8 cellular contexts compared by ENCODE assay signal in genomic region chr2:24926602-24927252, GRCh38. TPM values are rescaled to one million over a fixed set of nuclear protein-coding genes. Genes with fewer than 3 reads are reported as not detected.
DNase-seq lines count a peak whose midpoint lies in the region; ATAC-seq and TF ChIP-seq lines count a peak whose summit lies in the region.

No MANE protein-coding gene starts in this region.

- intact Hi-C loops in right lobe of liver (cut with DNase I) = no loop called here

- ATAC-seq in right lobe of liver = peak; percentile 52 to 69 (median 62)
- ATAC-seq in stimulated activated effector memory CD8-positive, alpha-beta T cell treated with anti-CD3 and anti-CD28 coated beads, Interleukin-12 subunit alpha, Interleukin-12 subunit beta, amount 100 ng/mL, for 72 hours = peak; percentile 76
- ATAC-seq in HG03139 (IDR thresholded peaks at IDR 0.05; ENCODE audit: unreplicated experiment) = no peak

- DNase-seq in NCI-H146 (lab: John Stamatoyannopoulos, UW) (peak; percentile 51), astrocyte of the hippocampus (ENCODE audit: low read depth, low spot score) (peak; percentile 39), right lobe of liver (peak in 1 of 3 donors; percentile 51), activated gamma-delta T cell (lab: John Stamatoyannopoulos, UW) (no peak), islet precursor cell (no peak), NCI-H2171 treated with DMSO at 0.1 percent for 48 hours (lab: John Stamatoyannopoulos, UW) (no peak)
- peak in 1 of 2 donors; percentile 17 for DNase-seq in stimulated activated effector memory CD8-positive, alpha-beta T cell treated with anti-CD3 and anti-CD28 coated beads, Interleukin-12 subunit alpha, Interleukin-12 subunit beta, amount 100 ng/mL, for 72 hours (ENCODE audit: low spot score in 2 of 2)

- no peaks in the 10 kb centered on the region for H3K27me3 ChIP-seq in right lobe of liver

- H3K4me1 ChIP-seq in right lobe of liver = no peaks in the 10 kb centered on the region

- 11% methylated on average over 25 of the region's 33 CpGs for WGBS in right lobe of liver (ENCODE audit: insufficient coverage, low coverage, low lambda C conversion rate, missing lambda C conversion rate)

- no peaks in the 10 kb centered on the region for H3K36me3 Mint-ChIP-seq in stimulated activated effector memory CD8-positive, alpha-beta T cell treated with anti-CD3 and anti-CD28 coated beads, Interleukin-12 subunit alpha, Interleukin-12 subunit beta, amount 100 ng/mL, for 72 hours

- no peak for TF ChIP-seq CTCF in right lobe of liver (IDR thresholded peaks at IDR 0.05)

- no peaks in the 10 kb centered on the region for H3K9me3 Mint-ChIP-seq in stimulated activated effector memory CD8-positive, alpha-beta T cell treated with anti-CD3 and anti-CD28 coated beads, Interleukin-12 subunit alpha, Interleukin-12 subunit beta, amount 100 ng/mL, for 72 hours

- peak overlapping the region; percentile 83 for H3K27ac Mint-ChIP-seq in stimulated activated effector memory CD8-positive, alpha-beta T cell treated with anti-CD3 and anti-CD28 coated beads, Interleukin-12 subunit alpha, Interleukin-12 subunit beta, amount 100 ng/mL, for 72 hours

- H3K27ac ChIP-seq in right lobe of liver = no peak overlapping the region

- no peak for TF ChIP-seq POLR2A in right lobe of liver (IDR thresholded peaks at IDR 0.05)

- no peak overlapping the region for H3K4me3 ChIP-seq in right lobe of liver

- H3K4me1 Mint-ChIP-seq in stimulated activated effector memory CD8-positive, alpha-beta T cell treated with anti-CD3 and anti-CD28 coated beads, Interleukin-12 subunit alpha, Interleukin-12 subunit beta, amount 100 ng/mL, for 72 hours = peaks cover 10% of the 10 kb centered on the region

- no peaks in the 10 kb centered on the region for H3K9me3 ChIP-seq in right lobe of liver

- H3K36me3 ChIP-seq in right lobe of liver = no peaks in the 10 kb centered on the region

- H3K4me3 Mint-ChIP-seq in stimulated activated effector memory CD8-positive, alpha-beta T cell treated with anti-CD3 and anti-CD28 coated beads, Interleukin-12 subunit alpha, Interleukin-12 subunit beta, amount 100 ng/mL, for 72 hours = no peak overlapping the region

RNA-seq across cellular contexts. Expression of gene ADCY3, which starts 6.7 kb away (rescaled TPM):
- total RNA-seq in right lobe of liver = 1 to 10 TPM; 2.2 to 7.0 (median 5.6) TPM

RNA-seq across cellular contexts. Expression of gene DNAJC27, which starts 45.0 kb away (rescaled TPM):
- 1 to 10 TPM; 1.1 to 2.1 (median 1.7) TPM for total RNA-seq in right lobe of liver

Comparison
In these comparisons a context has a peak if more than half of its experiments do, and no peak if none do; other contexts are left out.
1. DNase-seq: peak in NCI-H146 (single experiment) and astrocyte of the hippocampus (single experiment); none in activated gamma-delta T cell (single experiment), islet precursor cell (single experiment) and NCI-H2171 treated with DMSO at 0.1 percent for 48 hours (single experiment).